Comparison of ENCODE assay signal across 9 cellular contexts in genomic region chr17:3960764-3961163, GRCh38. TPM values are rescaled to one million over a fixed set of nuclear protein-coding genes. Genes with fewer than 3 reads are reported as not detected.
A peak's percentile ranks its signal among the peaks of the same experiment; 100 is the strongest.
DNase-seq lines count a peak whose midpoint lies in the region; ATAC-seq and TF ChIP-seq lines count a peak whose summit lies in the region.
"Had no signal": no experiment of that assay in that cellular context is flagged by ENCODE, and none has a peak within 500 bp of the region (broad histone marks: within the 10 kb centered on the region; RNA-seq: fewer than 3 reads in every experiment).

No MANE protein-coding gene starts in this region.

- H3K9me3 ChIP-seq in OCI-LY3 (ENCODE audit: insufficient read depth, low read length), result no peaks in the 10 kb centered on the region
- no peaks in the 10 kb centered on the region for H3K9me3 ChIP-seq in spleen
- H3K9me3 ChIP-seq: pancreas had no signal

- TF ChIP-seq CTCF in OCI-LY3 (IDR thresholded peaks at IDR 0.05; ENCODE audit: low read depth, low read length) (no peak), spleen (IDR thresholded peaks at IDR 0.05 in 8 of 11, conservative IDR thresholded peaks at IDR 0.05 in 3 of 11) (no peak)

- H3K27me3 ChIP-seq in OCI-LY3 (ENCODE audit: low read depth, low read length) (no peaks in the 10 kb centered on the region), spleen (replicated peaks in 1 of 7) (peaks cover 0 to 19% (median 0%) of the 10 kb centered on the region in 7 donors)
- H3K27me3 ChIP-seq: pancreas had no signal

- intact Hi-C loops in spleen (cut with DNase I; ENCODE audit: low total_unique reads), result no loop called here

- peaks cover 50% of the 10 kb centered on the region for H3K4me1 ChIP-seq in OCI-LY3 (ENCODE audit: low read length)
- peaks cover 63 to 95% (median 87%) of the 10 kb centered on the region in 6 donors for H3K4me1 ChIP-seq in spleen

- peak overlapping the region; percentile 96; the same call in 1 of the 2 replicates for H3K4me2 ChIP-seq in OCI-LY3 (ENCODE audit: low read length)

- peak overlapping the region; percentile 58 for H3K27ac Mint-ChIP-seq in T-helper 1 cell treated with Interleukin-12 subunit alpha and Interleukin-12 subunit beta and Interleukin-4 antibody, amounts not matched to agents 30 μg/mL and 1 μg/mL, for 36 hours

- H3K4me3 ChIP-seq in OCI-LY3 (ENCODE audit: low read length) (no peak overlapping the region), spleen (peak overlapping the region in 6 of 8 donors; percentile 8 to 99 (median 90))
- H3K4me3 ChIP-seq: pancreas had no signal

- H2AFZ ChIP-seq in OCI-LY3 (ENCODE audit: low read depth, low read length), result no peak overlapping the region

- no peak for ATAC-seq in SK-N-SH treated with all-trans-retinoic acid at 6 μM for 48 hours
- no peak for ATAC-seq in HG02970 (IDR thresholded peaks at IDR 0.05; ENCODE audit: low FRiP score, unreplicated experiment)

- H3K79me2 ChIP-seq in OCI-LY3 (ENCODE audit: low read length), result peaks cover 64% of the 10 kb centered on the region

- WGBS in spleen, 5 donors, result 31 to 56% (median 33%) methylated on average over 14 of the region's 14 CpGs

- H3K36me3 ChIP-seq in OCI-LY3 (replicated peaks; ENCODE audit: low read depth, low read length) (peaks cover 13% of the 10 kb centered on the region), spleen (peaks cover 0 to 49% (median 3%) of the 10 kb centered on the region in 6 donors)
- H3K36me3 ChIP-seq: pancreas had no signal

- H3K27ac ChIP-seq in OCI-LY3 (ENCODE audit: low read length) (no peak overlapping the region), spleen (peak overlapping the region in 4 of 8 donors; percentile 91 to 97 (median 95))

- H3K36me3 Mint-ChIP-seq in T-helper 1 cell treated with Interleukin-12 subunit alpha and Interleukin-12 subunit beta and Interleukin-4 antibody, amounts not matched to agents 30 μg/mL and 1 μg/mL, for 36 hours (ENCODE audit: low read depth), result peaks cover 17% of the 10 kb centered on the region

- DNase-seq in T-helper 1 cell (no peak), fibroblast of gingiva (ENCODE audit: low read depth) (peak; percentile 86), spleen (no peak), putamen (ENCODE audit: low spot score) (no peak)
- DNase-seq: pancreas had no signal

- TF ChIP-seq POLR2A in spleen (IDR thresholded peaks at IDR 0.05), result no peak

- peaks cover 61% of the 10 kb centered on the region for H4K20me1 ChIP-seq in OCI-LY3 (ENCODE audit: insufficient read depth, low read length)

- no peaks in the 10 kb centered on the region for H3K9me3 Mint-ChIP-seq in T-helper 1 cell treated with Interleukin-12 subunit alpha and Interleukin-12 subunit beta and Interleukin-4 antibody, amounts not matched to agents 30 μg/mL and 1 μg/mL, for 36 hours

- peak overlapping the region; percentile 56 for H3K4me3 Mint-ChIP-seq in T-helper 1 cell treated with Interleukin-12 subunit alpha and Interleukin-12 subunit beta and Interleukin-4 antibody, amounts not matched to agents 30 μg/mL and 1 μg/mL, for 36 hours

- no peak overlapping the region for H3K9ac ChIP-seq in OCI-LY3 (ENCODE audit: low read length)

- H3K27me3 Mint-ChIP-seq in T-helper 1 cell treated with Interleukin-12 subunit alpha and Interleukin-12 subunit beta and Interleukin-4 antibody, amounts not matched to agents 30 μg/mL and 1 μg/mL, for 36 hours (ENCODE audit: low read depth), result no peaks in the 10 kb centered on the region

- H3K4me1 Mint-ChIP-seq in T-helper 1 cell treated with Interleukin-12 subunit alpha and Interleukin-12 subunit beta and Interleukin-4 antibody, amounts not matched to agents 30 μg/mL and 1 μg/mL, for 36 hours (ENCODE audit: low read depth), result peaks cover 52% of the 10 kb centered on the region

TF ChIP-seq in SK-N-SH treated with all-trans-retinoic acid at 6 μM for 48 hours, 23 proteins besides CTCF, POLR2A, EP300 and RAD21:
- TF ChIP-seq CSDC2 (CRISPR knock-in tag; IDR thresholded peaks at IDR 0.05), result no peak
- TF ChIP-seq ZFP3 (CRISPR knock-in tag; IDR thresholded peaks at IDR 0.05), result no peak
- no peak for TF ChIP-seq CSRNP3 (CRISPR knock-in tag; IDR thresholded peaks at IDR 0.05)
- no peak for TF ChIP-seq GLIS3 (CRISPR knock-in tag; IDR thresholded peaks at IDR 0.05)
- no peak for TF ChIP-seq CREB5 (CRISPR knock-in tag; IDR thresholded peaks at IDR 0.05; ENCODE audit: low read depth)
- TF ChIP-seq TSHZ2 (CRISPR knock-in tag; IDR thresholded peaks at IDR 0.05), result no peak
- no peak for TF ChIP-seq ZNF565 (CRISPR knock-in tag; conservative IDR thresholded peaks at IDR 0.05; ENCODE audit: low read depth)
- TF ChIP-seq PPARA (CRISPR knock-in tag; IDR thresholded peaks at IDR 0.05; ENCODE audit: borderline replicate concordance), result no peak
- no peak for TF ChIP-seq PATZ1 (CRISPR knock-in tag; IDR thresholded peaks at IDR 0.05; ENCODE audit: borderline replicate concordance)
- no peak for TF ChIP-seq RARB (CRISPR knock-in tag; IDR thresholded peaks at IDR 0.05)
- TF ChIP-seq ZNF8 (CRISPR knock-in tag; IDR thresholded peaks at IDR 0.05), result no peak
- no peak for TF ChIP-seq SNAI2 (CRISPR knock-in tag; IDR thresholded peaks at IDR 0.05)
- TF ChIP-seq TOX (CRISPR knock-in tag; IDR thresholded peaks at IDR 0.05; ENCODE audit: borderline replicate concordance), result no peak
- TF ChIP-seq ISL1 (CRISPR knock-in tag; IDR thresholded peaks at IDR 0.05), result no peak

RNA-seq across cellular contexts. Expression of gene ATP2A3, which starts 3.5 kb away (rescaled TPM):
- 100 to 1,000 TPM; 161 to 240 (median 219) TPM for total RNA-seq in spleen
- polyA plus RNA-seq in spleen, result 100 to 1,000 TPM; 103 to 190 (median 189) TPM

RNA-seq across cellular contexts. Expression of gene P2RX1, which starts 44.5 kb away (rescaled TPM):
- total RNA-seq in spleen, result 10 to 100 TPM; 16.8 to 46.3 (median 23.1) TPM
- 10 to 100 TPM in 2 of 3 donors, 1 to 10 TPM in 1; 9.2 to 22.0 (median 10.3) TPM for polyA plus RNA-seq in spleen
